In the genomic region with DNA sequence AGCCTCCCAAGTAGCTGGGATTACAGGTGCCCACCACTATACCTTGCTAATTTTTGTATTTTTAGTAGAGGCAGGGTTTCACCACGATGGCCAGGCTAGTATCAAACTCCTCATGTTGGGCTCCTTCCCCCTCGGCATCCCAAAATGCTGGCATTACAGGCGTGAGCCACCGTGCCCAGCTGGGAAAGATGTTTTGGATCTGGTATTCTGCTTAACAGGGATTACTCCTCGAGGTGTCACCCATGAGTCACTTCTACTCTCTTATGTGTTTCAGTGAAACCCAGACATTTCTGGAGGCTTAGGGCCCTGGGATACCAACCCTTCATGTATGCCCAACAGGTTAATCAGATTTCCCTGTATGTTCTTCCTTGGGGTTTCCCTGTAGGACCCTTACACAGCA, we compare ENCODE assay signal across 14 cellular contexts. TPM values are rescaled to one million over a fixed set of nuclear protein-coding genes. Genes with fewer than 3 reads are reported as not detected.
A peak's percentile ranks its signal among the peaks of the same experiment; 100 is the strongest.
DNase-seq lines count a peak whose midpoint lies in the region; ATAC-seq, FAIRE-seq and TF ChIP-seq lines count a peak whose summit lies in the region.
"Had no signal": no experiment of that assay in that cellular context is flagged by ENCODE, and none has a peak within 500 bp of the region (broad histone marks: within the 10 kb centered on the region; RNA-seq: fewer than 3 reads in every experiment).

No MANE protein-coding gene starts in this region.

- ATAC-seq in GM18868 (IDR thresholded peaks at IDR 0.05; ENCODE audit: unreplicated experiment), result peak; percentile 35
- no peak for ATAC-seq in HG02981 (IDR thresholded peaks at IDR 0.05; ENCODE audit: unreplicated experiment)

- H3K9me3 ChIP-seq in skeletal muscle tissue (ENCODE audit: control insufficient read depth in 3 of 3, low read length in 3 of 3), result no peaks in the 10 kb centered on the region
- H3K9me3 ChIP-seq: left ventricle myocardium inferior, transverse colon had no signal

- H3K27me3 ChIP-seq in bronchial epithelial cell (ENCODE audit: control insufficient read depth, insufficient read depth, low read length), result peaks cover 2% of the 10 kb centered on the region
- no peaks in the 10 kb centered on the region for H3K27me3 ChIP-seq in skeletal muscle tissue (ENCODE audit: control insufficient read depth in 3 of 3, insufficient read depth in 3 of 3, low read length in 3 of 3)
- H3K27me3 ChIP-seq: transverse colon had no signal

- peak; percentile 39; the same call in 1 of the 2 replicates for TF ChIP-seq RAD21 in Ishikawa (IDR thresholded peaks at IDR 0.05; ENCODE audit: low read depth)

- FAIRE-seq in bronchial epithelial cell (lab: Jason Lieb, UNC) (no peak), D721Med (lab: Jason Lieb, UNC) (no peak)

- H3K9ac ChIP-seq in skeletal muscle tissue (ENCODE audit: low read depth in 1 of 3, low read length in 3 of 3), result peak overlapping the region in 1 of 3 donors; percentile 55

- no peaks in the 10 kb centered on the region for H3K36me3 ChIP-seq in bronchial epithelial cell (ENCODE audit: control insufficient read depth, insufficient read depth, low read length)
- no peaks in the 10 kb centered on the region for H3K36me3 ChIP-seq in skeletal muscle tissue (ENCODE audit: control insufficient read depth in 3 of 3, insufficient read depth in 3 of 3, low read length in 3 of 3)
- H3K36me3 ChIP-seq: left ventricle myocardium inferior, transverse colon had no signal

- H3K27ac ChIP-seq in skeletal muscle tissue (ENCODE audit: low read depth, low read length), result peak overlapping the region; percentile 34
- H3K27ac ChIP-seq: left ventricle myocardium inferior, transverse colon had no signal

- DNase-seq in bronchial epithelial cell (ENCODE audit: low read depth), result peak; percentile 76
- DNase-seq in stimulated activated CD4-positive, alpha-beta T cell treated with anti-CD3 and anti-CD28 coated beads, Interleukin-2, amount 100 ng/mL, for 48 hours, result no peak
- DNase-seq in D721Med (ENCODE audit: insufficient read length, low spot score), result no peak
- DNase-seq: cerebellar nuclear complex, DND-41, H7, left ventricle myocardium inferior, NCI-H146, transverse colon had no signal

- TF ChIP-seq CTCF in bronchial epithelial cell (IDR thresholded peaks at IDR 0.05; ENCODE audit: insufficient read depth, low read length, severe bottlenecking) (no peak), D721Med (IDR thresholded peaks at IDR 0.05; ENCODE audit: insufficient read depth, missing control alignments) (no peak)

- peaks cover 13 to 18% (median 14%) of the 10 kb centered on the region in 3 donors for H3K4me1 ChIP-seq in skeletal muscle tissue (ENCODE audit: control insufficient read depth in 3 of 3, insufficient read depth in 3 of 3, low read length in 3 of 3)

- H3K4me3 ChIP-seq in bronchial epithelial cell (ENCODE audit: low read depth, low read length) (no peak overlapping the region), skeletal muscle tissue (ENCODE audit: low read length in 3 of 3) (no peak overlapping the region)
- H3K4me3 ChIP-seq: left ventricle myocardium inferior, transverse colon had no signal

- no peak for TF ChIP-seq EP300 in Ishikawa (IDR thresholded peaks at IDR 0.05; ENCODE audit: borderline replicate concordance)

TF ChIP-seq in Ishikawa, 13 proteins besides CTCF, POLR2A, EP300 and RAD21:
- TF ChIP-seq FOXM1 (IDR thresholded peaks at IDR 0.05; ENCODE audit: borderline replicate concordance, low read depth) (no peak), MAX (IDR thresholded peaks at IDR 0.05) (no peak), EGR1 (IDR thresholded peaks at IDR 0.05) (no peak), NFIC (IDR thresholded peaks at IDR 0.05) (no peak)

RNA-seq across cellular contexts. Expression of gene OPN4, which starts 11.8 kb away (rescaled TPM):
- total RNA-seq in bronchial epithelial cell (not detected in 2 replicates), skeletal muscle tissue (not detected)
- total RNA-seq: H7, pulmonary artery endothelial cell had no signal

RNA-seq across cellular contexts. Expression of gene LDB3, which starts 25.8 kb away (rescaled TPM):
- total RNA-seq in bronchial epithelial cell (under 0.01 TPM in 1 of 2 replicates, not detected in the other), skeletal muscle tissue (87.7 TPM)
- total RNA-seq: pulmonary artery endothelial cell had no signal

Comparison
In these comparisons a context has a peak if more than half of its experiments do, and no peak if none do; other contexts are left out.
1. RNA of gene LDB3, which starts 25.8 kb away (total RNA-seq): 87.7 TPM in skeletal muscle tissue (single experiment); under 0.01 TPM in bronchial epithelial cell; every median in the first group is over 10 times any median in the second.